In the genomic region with DNA sequence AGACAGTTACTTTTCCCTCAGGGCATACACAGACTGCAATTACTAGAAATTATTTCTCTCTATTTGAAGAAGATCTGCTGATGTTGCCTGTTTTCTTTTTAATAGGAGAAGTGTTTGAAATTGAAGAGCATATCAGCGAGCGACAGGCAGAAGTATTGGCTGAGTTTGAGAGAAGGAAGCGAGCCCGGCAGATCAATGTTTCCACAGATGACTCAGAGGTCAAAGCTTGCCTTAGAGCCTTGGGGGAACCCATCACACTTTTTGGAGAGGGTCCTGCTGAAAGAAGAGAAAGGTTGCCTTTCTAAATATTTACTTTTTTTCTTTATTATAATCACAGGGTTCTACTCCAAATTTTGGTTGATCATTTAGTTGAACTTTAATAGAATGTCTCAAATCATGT, we compare ENCODE assay signal across 19 cellular contexts. TPM values are rescaled to one million over a fixed set of nuclear protein-coding genes. Genes with fewer than 3 reads are reported as not detected.
"Had no signal": no experiment of that assay in that cellular context is flagged by ENCODE, and none has a peak within 500 bp of the region (broad histone marks: within the 10 kb centered on the region; RNA-seq: fewer than 3 reads in every experiment).

No MANE protein-coding gene starts in this region.

- H3K9me3 ChIP-seq: SK-N-SH, thoracic aorta, upper lobe of right lung had no signal

- H3K4me3 ChIP-seq: thoracic aorta, upper lobe of right lung had no signal

- H2AFZ ChIP-seq: parathyroid adenoma had no signal

- H3K9me3 Mint-ChIP-seq: T-cell, WTC11 had no signal

- H3K27me3 Mint-ChIP-seq: T-cell had no signal

- H3K4me2 ChIP-seq: SK-N-SH had no signal

- H3K27ac Mint-ChIP-seq: WTC11 had no signal

- H3K27ac ChIP-seq: epithelial cell of prostate, parathyroid adenoma, thoracic aorta, upper lobe of right lung had no signal

- H3K9ac ChIP-seq: parathyroid adenoma, SK-N-SH had no signal

- H3K4me3 Mint-ChIP-seq: T-cell, WTC11 had no signal

- H3K27me3 ChIP-seq: upper lobe of right lung had no signal

- DNase-seq: activated CD4-positive, alpha-beta T cell treated with anti-CD3 and anti-CD28 coated beads for 4 hours; foreskin melanocyte; left ventricle myocardium superior; mesendoderm; SK-N-SH; stimulated activated CD4-positive, alpha-beta T cell treated with anti-CD3 and anti-CD28 coated beads, Interleukin-12 subunit alpha, Interleukin-12 subunit beta, amount 100 ng/mL, for 4 hours; stimulated activated CD4-positive, alpha-beta T cell treated with anti-CD3 and anti-CD28 coated beads, Interleukin-2, amount 100 ng/mL, for 24 hours; T-cell; T1000; upper lobe of right lung had no signal

RNA-seq across cellular contexts. Expression of gene RNF183, which starts 24.3 kb away (rescaled TPM):
- total RNA-seq: activated CD8-positive, alpha-beta memory T cell treated with anti-CD3 and anti-CD28 coated beads for 36 hours; astrocyte; dermis microvascular lymphatic vessel endothelial cell; fibroblast of lung; kidney epithelial cell; left ventricle myocardium superior; thoracic aorta; upper lobe of right lung had no signal
- polyA plus RNA-seq: fibroblast of lung, SK-N-SH had no signal
